9 cellular contexts compared by ENCODE assay signal in genomic region chr18:45498270-45498625, GRCh38.
"Had no signal": no experiment of that assay in that cellular context is flagged by ENCODE, and none has a peak within 500 bp of the region (broad histone marks: within the 10 kb centered on the region; RNA-seq: fewer than 3 reads in every experiment).

No MANE protein-coding gene starts in this region.

- H3K36me3 ChIP-seq: HAP-1 had no signal

- H3K9me3 ChIP-seq: HAP-1 had no signal

- H3K4me1 ChIP-seq: HAP-1 had no signal

- H3K4me3 ChIP-seq: GM23248, GM23338, HAP-1 had no signal

- ATAC-seq: GM23338, HCT116 had no signal

- H3K27ac ChIP-seq: GM23248 had no signal

- DNase-seq: GM23248, GOT3, H7, H9, HCEC 1CT, HFFc6 had no signal
